ENCODE assay signal across 10 cellular contexts in the genomic region with DNA sequence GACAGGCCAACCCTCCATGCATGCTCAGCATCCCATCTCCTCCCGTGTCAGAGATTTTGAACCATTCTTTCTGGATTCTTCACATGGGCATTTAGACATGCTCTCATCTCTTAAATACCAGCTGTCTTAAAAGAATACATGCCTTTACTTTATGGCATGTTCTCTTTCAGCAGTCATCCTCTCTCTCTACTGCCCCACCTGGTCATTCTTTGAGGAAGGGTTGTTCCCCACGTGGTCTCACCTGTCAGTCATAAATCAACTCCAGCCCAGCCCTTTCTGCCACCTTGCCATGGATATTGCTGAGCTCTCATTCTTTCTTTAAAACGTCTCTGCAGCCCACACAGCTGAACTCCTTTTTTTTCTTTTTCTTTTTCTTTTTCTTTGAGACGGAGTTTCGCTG.
A peak's percentile ranks its signal among the peaks of the same experiment; 100 is the strongest.
DNase-seq lines count a peak whose midpoint lies in the region; TF ChIP-seq lines count a peak whose summit lies in the region.
"Had no signal": no experiment of that assay in that cellular context is flagged by ENCODE, and none has a peak within 500 bp of the region (broad histone marks: within the 10 kb centered on the region; RNA-seq: fewer than 3 reads in every experiment).

No MANE protein-coding gene starts in this region.

- H3K9me3 ChIP-seq in breast epithelium (no peaks in the 10 kb centered on the region), testis (no peaks in the 10 kb centered on the region)

- no peaks in the 10 kb centered on the region for H3K27me3 Mint-ChIP-seq in MCF 10A (ENCODE audit: insufficient read depth, unreplicated experiment)
- H3K27me3 Mint-ChIP-seq: activated B cell treated with CpG ODN at 0.5 μM for 24 hours had no signal

- no peak overlapping the region for H3K4me3 ChIP-seq in breast epithelium
- H3K4me3 ChIP-seq in testis = no peak overlapping the region

- POLR2A ChIA-PET in MCF 10A (lab: Yijun Ruan, JAX) = interaction anchor here (0.6 to 1.9 kb wide), 4 partner anchors 11 to 361 kb away, joined by 3 to 6 read pairs (median 3); no protein-coding TSS in a partner anchor

- H3K27ac ChIP-seq in breast epithelium (peak overlapping the region in 1 of 2 donors; percentile 54), testis (peak overlapping the region; percentile 74 to 92)
- H3K27ac ChIP-seq: epithelial cell of prostate had no signal

- H3K4me1 Mint-ChIP-seq in MCF 10A (ENCODE audit: insufficient read depth, unreplicated experiment) = no peaks in the 10 kb centered on the region
- H3K4me1 Mint-ChIP-seq: activated B cell treated with CpG ODN at 0.5 μM for 24 hours had no signal

- no peaks in the 10 kb centered on the region for H3K9me3 Mint-ChIP-seq in MCF 10A (ENCODE audit: unreplicated experiment)
- H3K9me3 Mint-ChIP-seq: activated B cell treated with CpG ODN at 0.5 μM for 24 hours had no signal

- H3K36me3 ChIP-seq in breast epithelium = no peaks in the 10 kb centered on the region
- no peaks in the 10 kb centered on the region for H3K36me3 ChIP-seq in testis (ENCODE audit: low read depth, missing control alignments)

- DNase-seq in MCF 10A (ENCODE audit: unreplicated experiment) (peak; percentile 66), breast epithelium (ENCODE audit: low spot score in 2 of 2) (no peak), HK-2 (ENCODE audit: unreplicated experiment) (peak; percentile 14), dermis blood vessel endothelial cell (peak; percentile 30), testis (no peak), CD1c-positive myeloid dendritic cell (ENCODE audit: extremely low spot score) (no peak), DMS114 treated with DMSO at 0.1 percent for 48 hours (lab: John Stamatoyannopoulos, UW; ENCODE audit: unreplicated experiment) (no peak), NCI-H1105 (lab: John Stamatoyannopoulos, UW) (no peak)
- DNase-seq: activated B cell treated with CpG ODN at 0.5 μM for 24 hours had no signal

- no TSS peak for BruUV-seq in MCF 10A (replicated peaks; lab: Mats Ljungman, UMichigan)

- no peaks in the 10 kb centered on the region for H3K4me1 ChIP-seq in breast epithelium
- H3K4me1 ChIP-seq in testis = peaks cover 59% of the 10 kb centered on the region

- H3K27me3 ChIP-seq in breast epithelium (no peaks in the 10 kb centered on the region), testis (no peaks in the 10 kb centered on the region)

- H3K36me3 Mint-ChIP-seq in MCF 10A (ENCODE audit: insufficient read depth, unreplicated experiment) = peaks cover 6% of the 10 kb centered on the region

- no peak overlapping the region for H3K27ac Mint-ChIP-seq in MCF 10A (ENCODE audit: low read depth, unreplicated experiment)
- H3K27ac Mint-ChIP-seq: activated B cell treated with CpG ODN at 0.5 μM for 24 hours had no signal

- TF ChIP-seq POLR2A in breast epithelium (IDR thresholded peaks at IDR 0.05) = no peak
- TF ChIP-seq POLR2A in testis (IDR thresholded peaks at IDR 0.05) = no peak

- H3K4me3 Mint-ChIP-seq in MCF 10A (ENCODE audit: unreplicated experiment) = no peak overlapping the region
- H3K4me3 Mint-ChIP-seq: activated B cell treated with CpG ODN at 0.5 μM for 24 hours had no signal

- peak; percentile 18 for TF ChIP-seq CTCF in MCF 10A (IDR thresholded peaks at IDR 0.05; ENCODE audit: unreplicated experiment)
- no peak for TF ChIP-seq CTCF in breast epithelium (IDR thresholded peaks at IDR 0.05)
- peak in 1 of 3 experiments; percentile 10 for TF ChIP-seq CTCF in testis (IDR thresholded peaks at IDR 0.05)

- intact Hi-C loops in MCF 10A (cut with micrococcal nuclease) = no loop called here
- intact Hi-C loops in breast epithelium (cut with DNase I; ENCODE audit: low total_unique reads) = no loop called here
- intact Hi-C loops in testis (cut with DNase I; ENCODE audit: low total_unique reads) = no loop called here

- CTCF ChIA-PET in MCF 10A (lab: Yijun Ruan, JAX) = interaction anchor here (1.1 to 12.2 kb wide), 4 partner anchors 14 to 129 kb away, joined by 3 to 126 read pairs (median 4); no protein-coding TSS in a partner anchor

- 66 to 67% methylated on average over 5 of the region's 5 CpGs for WGBS in testis, 2 donors

Comparison
In these comparisons a context has a peak if more than half of its experiments do, and no peak if none do; other contexts are left out.
1. DNase-seq: peak in MCF 10A (single experiment), HK-2 (single experiment) and dermis blood vessel endothelial cell (single experiment); none in breast epithelium (0 of 2), testis (single experiment), CD1c-positive myeloid dendritic cell (single experiment), DMS114 treated with DMSO at 0.1 percent for 48 hours (single experiment) and NCI-H1105 (single experiment).